In genomic region chr3:174216019-174216418, GRCh38 we compare ENCODE assay signal across 21 cellular contexts.
"Had no signal": no experiment of that assay in that cellular context is flagged by ENCODE, and none has a peak within 500 bp of the region (broad histone marks: within the 10 kb centered on the region; RNA-seq: fewer than 3 reads in every experiment).

No MANE protein-coding gene starts in this region.

- H3K4me1 ChIP-seq: esophagus squamous epithelium, psoas muscle, right lobe of liver, suprapubic skin, thyroid gland had no signal

- DNase-seq: effector memory CD8-positive, alpha-beta T cell; esophagus squamous epithelium; foreskin melanocyte; head of caudate nucleus; left colon; left ventricle myocardium superior; mesendoderm; naive B cell; psoas muscle; retina; right lobe of liver; stimulated activated CD4-positive, alpha-beta T cell treated with anti-CD3 and anti-CD28 coated beads, Interleukin-4, amount 100 ng/mL, for 1 hour; stimulated activated CD8-positive, alpha-beta memory T cell treated with anti-CD3 and anti-CD28 coated beads, Interleukin-4, amount 100 ng/mL, for 48 hours; stimulated activated naive CD8-positive, alpha-beta T cell treated with anti-CD3 and anti-CD28 coated beads, Interleukin-15, Interleukin-2, amounts not matched to agents 100 U/mL and 50 U/mL, for 24 hours; thyroid gland had no signal

- H3K4me1 Mint-ChIP-seq: naive B cell; stimulated activated effector memory CD8-positive, alpha-beta T cell treated with anti-CD3 and anti-CD28 coated beads, Interleukin-12 subunit alpha, Interleukin-12 subunit beta, amount 100 ng/mL, for 72 hours had no signal

- H3K36me3 ChIP-seq: esophagus squamous epithelium, right lobe of liver, suprapubic skin, thyroid gland had no signal

- H3K4me3 ChIP-seq: esophagus squamous epithelium, hepatocyte, psoas muscle, right lobe of liver, suprapubic skin, thyroid gland had no signal

- H3K27ac Mint-ChIP-seq: dendritic cell treated with granulocyte-macrophage colony-stimulating factor and Interleukin-4, amounts not matched to agents 40 ng/mL and 50 ng/mL, for 4 days; effector memory CD8-positive, alpha-beta T cell; naive B cell; stimulated activated effector memory CD8-positive, alpha-beta T cell treated with anti-CD3 and anti-CD28 coated beads, Interleukin-12 subunit alpha, Interleukin-12 subunit beta, amount 100 ng/mL, for 72 hours; type B pancreatic cell had no signal

- H3K36me3 Mint-ChIP-seq: naive B cell; stimulated activated effector memory CD8-positive, alpha-beta T cell treated with anti-CD3 and anti-CD28 coated beads, Interleukin-12 subunit alpha, Interleukin-12 subunit beta, amount 100 ng/mL, for 72 hours; type B pancreatic cell had no signal

- H3K4me3 Mint-ChIP-seq: dendritic cell treated with granulocyte-macrophage colony-stimulating factor and Interleukin-4, amounts not matched to agents 40 ng/mL and 50 ng/mL, for 4 days; effector memory CD8-positive, alpha-beta T cell; naive B cell; nephron; stimulated activated effector memory CD8-positive, alpha-beta T cell treated with anti-CD3 and anti-CD28 coated beads, Interleukin-12 subunit alpha, Interleukin-12 subunit beta, amount 100 ng/mL, for 72 hours; type B pancreatic cell had no signal

- H3K27me3 ChIP-seq: esophagus squamous epithelium, hepatocyte, right lobe of liver, suprapubic skin, thyroid gland had no signal

- H3K9me3 Mint-ChIP-seq: type B pancreatic cell had no signal

- H3K27me3 Mint-ChIP-seq: dendritic cell treated with granulocyte-macrophage colony-stimulating factor and Interleukin-4, amounts not matched to agents 40 ng/mL and 50 ng/mL, for 4 days; effector memory CD8-positive, alpha-beta T cell; naive B cell; type B pancreatic cell had no signal

- H3K4me2 ChIP-seq: hepatocyte had no signal

- H2AFZ ChIP-seq: hepatocyte had no signal

- H3K27ac ChIP-seq: esophagus squamous epithelium, hepatocyte, psoas muscle, right lobe of liver, suprapubic skin, thyroid gland had no signal

- H3K79me2 ChIP-seq: hepatocyte had no signal

- H3K9me3 ChIP-seq: esophagus squamous epithelium, psoas muscle, right lobe of liver, suprapubic skin, thyroid gland had no signal

- ATAC-seq: effector memory CD8-positive, alpha-beta T cell; left colon; left ventricle myocardium superior; psoas muscle; right lobe of liver; stimulated activated effector memory CD8-positive, alpha-beta T cell treated with anti-CD3 and anti-CD28 coated beads, Interleukin-12 subunit alpha, Interleukin-12 subunit beta, amount 100 ng/mL, for 72 hours; stimulated activated naive CD8-positive, alpha-beta T cell treated with anti-CD3 and anti-CD28 coated beads, Interleukin-15, Interleukin-2, amounts not matched to agents 100 U/mL and 50 U/mL, for 24 hours had no signal
